Comparison of ENCODE assay signal across 1 cellular context in genomic region chr17:19137959-19138358, GRCh38. TPM values are rescaled to one million over a fixed set of nuclear protein-coding genes. Genes with fewer than 3 reads are reported as not detected.
"Had no signal": no experiment of that assay in that cellular context is flagged by ENCODE, and none has a peak within 500 bp of the region (broad histone marks: within the 10 kb centered on the region; RNA-seq: fewer than 3 reads in every experiment).

No MANE protein-coding gene starts in this region.

RNA-seq across cellular contexts. Expression of gene GRAPL, which starts 10.6 kb away (rescaled TPM):
- polyA plus RNA-seq: keratinocyte had no signal
